Comparison of ENCODE assay signal across 16 cellular contexts in the genomic region with DNA sequence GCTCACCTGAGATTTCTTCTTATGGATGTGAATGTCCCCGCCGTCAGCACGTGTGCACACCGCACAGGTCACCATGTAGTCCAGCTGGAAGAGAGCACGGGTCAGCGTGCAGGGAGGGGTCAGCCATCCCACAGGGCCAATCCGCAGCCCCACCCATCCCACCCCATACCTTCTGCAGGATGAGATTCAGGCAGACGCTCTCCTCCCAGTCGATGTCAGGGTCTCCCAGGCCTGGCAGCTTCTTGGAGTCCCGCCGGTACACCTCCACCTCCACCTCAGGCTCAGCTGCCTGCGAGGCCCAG.
"Had no signal": no experiment of that assay in that cellular context is flagged by ENCODE, and none has a peak within 500 bp of the region (broad histone marks: within the 10 kb centered on the region; RNA-seq: fewer than 3 reads in every experiment).

No MANE protein-coding gene starts in this region.

- H3K27me3 ChIP-seq: dorsolateral prefrontal cortex, hepatocyte, neutrophil, tibial artery, upper lobe of left lung, uterus had no signal

- H2AFZ ChIP-seq: hepatocyte had no signal

- H3K36me3 ChIP-seq: uterus had no signal

- H3K79me2 ChIP-seq: hepatocyte had no signal

- H3K27me3 Mint-ChIP-seq: naive thymus-derived CD4-positive, alpha-beta T cell; stimulated activated naive CD8-positive, alpha-beta T cell treated with anti-CD3 and anti-CD28 coated beads, Interleukin-15, Interleukin-2, amounts not matched to agents 100 ng/mL and 50 ng/mL, for 24 hours had no signal

- H3K27ac Mint-ChIP-seq: naive thymus-derived CD4-positive, alpha-beta T cell; stimulated activated naive CD8-positive, alpha-beta T cell treated with anti-CD3 and anti-CD28 coated beads, Interleukin-15, Interleukin-2, amounts not matched to agents 100 ng/mL and 50 ng/mL, for 24 hours had no signal

- H3K27ac ChIP-seq: hepatocyte, neutrophil, tibial artery, upper lobe of left lung, uterus had no signal

- H3K4me2 ChIP-seq: hepatocyte had no signal

- H3K4me3 Mint-ChIP-seq: naive thymus-derived CD4-positive, alpha-beta T cell; nephron progenitor cell; stimulated activated naive CD8-positive, alpha-beta T cell treated with anti-CD3 and anti-CD28 coated beads, Interleukin-15, Interleukin-2, amounts not matched to agents 100 ng/mL and 50 ng/mL, for 24 hours had no signal

- H3K4me3 ChIP-seq: dorsolateral prefrontal cortex, hepatocyte, skin epidermis, tibial artery, upper lobe of left lung, uterus had no signal

- H3K9me3 Mint-ChIP-seq: naive thymus-derived CD4-positive, alpha-beta T cell; nephron progenitor cell; stimulated activated naive CD8-positive, alpha-beta T cell treated with anti-CD3 and anti-CD28 coated beads, Interleukin-15, Interleukin-2, amounts not matched to agents 100 ng/mL and 50 ng/mL, for 24 hours had no signal

- DNase-seq: cortex of kidney; effector CD8-positive, alpha-beta T cell; foreskin melanocyte; mammary epithelial cell; naive thymus-derived CD4-positive, alpha-beta T cell; nephron progenitor cell; stimulated activated CD4-positive, alpha-beta T cell treated with anti-CD3 and anti-CD28 coated beads, Interleukin-12 subunit alpha, Interleukin-12 subunit beta, amount 100 ng/mL, for 4 hours; uterus had no signal

- H3K9me3 ChIP-seq: neutrophil, tibial artery, upper lobe of left lung, uterus had no signal

- H3K4me1 ChIP-seq: upper lobe of left lung, uterus had no signal

- ATAC-seq: naive thymus-derived CD4-positive, alpha-beta T cell; sciatic nerve had no signal
